20 cellular contexts compared by ENCODE assay signal in genomic region chr13:40503026-40503425, GRCh38.
"Had no signal": no experiment of that assay in that cellular context is flagged by ENCODE, and none has a peak within 500 bp of the region (broad histone marks: within the 10 kb centered on the region; RNA-seq: fewer than 3 reads in every experiment).

No MANE protein-coding gene starts in this region.

- H3K4me3 ChIP-seq: stomach, testis had no signal

- H3K27ac Mint-ChIP-seq: activated B cell treated with CpG ODN at 0.5 μM for 24 hours; activated CD8-positive, alpha-beta T cell treated with anti-CD3 and anti-CD28 coated beads for 36 hours; activated naive CD8-positive, alpha-beta T cell; dendritic cell treated with granulocyte-macrophage colony-stimulating factor and Interleukin-4, amounts not matched to agents 40 ng/mL and 50 ng/mL, for 4 days; memory B cell; T-helper 2 cell treated with Interferon-gamma antibody and Interleukin-4, amounts not matched to agents 5 μg/mL and 100 μg/mL, for 36 hours had no signal

- H3K9me3 ChIP-seq: stomach, testis had no signal

- H3K4me3 Mint-ChIP-seq: activated B cell treated with CpG ODN at 0.5 μM for 24 hours; activated CD8-positive, alpha-beta T cell treated with anti-CD3 and anti-CD28 coated beads for 36 hours; activated naive CD8-positive, alpha-beta T cell; dendritic cell treated with granulocyte-macrophage colony-stimulating factor and Interleukin-4, amounts not matched to agents 40 ng/mL and 50 ng/mL, for 4 days; memory B cell; neural crest cell; T-helper 2 cell treated with Interferon-gamma antibody and Interleukin-4, amounts not matched to agents 5 μg/mL and 100 μg/mL, for 36 hours had no signal

- H3K4me1 ChIP-seq: testis had no signal

- H3K27me3 ChIP-seq: stomach, testis had no signal

- H3K36me3 Mint-ChIP-seq: memory B cell had no signal

- H3K9me3 Mint-ChIP-seq: activated B cell treated with CpG ODN at 0.5 μM for 24 hours; activated CD8-positive, alpha-beta T cell treated with anti-CD3 and anti-CD28 coated beads for 36 hours; dendritic cell treated with granulocyte-macrophage colony-stimulating factor and Interleukin-4, amounts not matched to agents 40 ng/mL and 50 ng/mL, for 4 days; memory B cell; neural crest cell; T-helper 2 cell treated with Interferon-gamma antibody and Interleukin-4, amounts not matched to agents 5 μg/mL and 100 μg/mL, for 36 hours had no signal

- DNase-seq: activated B cell treated with CpG ODN at 0.5 μM for 24 hours; activated CD4-positive, alpha-beta T cell treated with anti-CD3 and anti-CD28 coated beads for 48 hours; activated CD8-positive, alpha-beta memory T cell treated with anti-CD3 and anti-CD28 coated beads, Interleukin-2, amount 50 U/mL, for 4 hours; activated CD8-positive, alpha-beta T cell treated with anti-CD3 and anti-CD28 coated beads for 36 hours; activated effector memory CD4-positive, alpha-beta T cell treated with anti-CD3 and anti-CD28 coated beads, Interleukin-2, amount 50 U/mL, for 16 hours; activated T-cell treated with anti-CD3 and anti-CD28 coated beads, Interleukin-2, amount 50 U/mL, for 48 hours; amygdala; effector memory CD4-positive, alpha-beta T cell; hypothalamus; kidney; left ventricle myocardium superior; stimulated activated CD4-positive, alpha-beta T cell treated with anti-CD3 and anti-CD28 coated beads, Interleukin-1b, Interleukin-23, amount 100 ng/mL, for 48 hours; stomach; testis had no signal

- H3K36me3 ChIP-seq: stomach had no signal

- ATAC-seq: activated CD8-positive, alpha-beta T cell treated with anti-CD3 and anti-CD28 coated beads for 36 hours; left ventricle myocardium superior; sciatic nerve had no signal

- H3K27me3 Mint-ChIP-seq: activated B cell treated with CpG ODN at 0.5 μM for 24 hours; activated CD8-positive, alpha-beta T cell treated with anti-CD3 and anti-CD28 coated beads for 36 hours; activated naive CD8-positive, alpha-beta T cell had no signal

- H3K27ac ChIP-seq: stomach, testis had no signal
